ENCODE assay signal across 1 cellular context in the genomic region with DNA sequence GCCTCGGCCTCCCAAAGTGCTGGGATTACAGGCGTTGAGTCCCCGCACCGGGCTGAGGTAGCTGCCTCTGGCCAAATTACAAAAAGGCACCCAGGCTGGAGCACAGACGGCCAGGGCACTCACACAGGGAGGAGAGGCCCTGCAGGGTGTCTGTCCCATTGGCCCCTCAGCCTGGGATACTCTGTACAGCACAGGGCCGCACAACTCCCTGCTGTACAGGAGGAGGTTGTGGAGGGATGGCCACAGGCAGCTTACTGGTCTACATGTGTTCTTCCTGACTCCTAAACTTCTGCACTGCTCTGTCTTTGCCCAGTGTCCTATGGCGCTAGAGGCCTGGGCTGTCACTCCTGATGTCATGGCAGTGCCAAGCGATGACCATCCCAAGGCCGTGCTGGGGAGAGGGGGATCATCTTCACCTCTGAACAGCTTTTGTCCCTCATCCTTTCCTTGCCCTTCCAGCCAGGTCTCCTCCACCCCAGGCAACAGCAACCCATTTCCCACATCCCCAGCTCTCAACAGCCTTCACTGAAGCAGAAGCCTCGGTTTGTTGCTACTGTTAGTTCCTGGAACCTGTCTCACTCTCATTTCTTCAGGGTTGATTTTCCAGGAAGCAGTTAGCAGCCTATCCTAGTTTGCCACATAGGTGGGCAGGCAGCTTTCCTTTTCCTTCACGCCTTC.
TF ChIP-seq lines count a peak whose summit lies in the region.

No MANE protein-coding gene starts in this region.

TF ChIP-seq in HepG2, 621 proteins besides CTCF, POLR2A, EP300 and RAD21:
- TF ChIP-seq, protein P1, sequence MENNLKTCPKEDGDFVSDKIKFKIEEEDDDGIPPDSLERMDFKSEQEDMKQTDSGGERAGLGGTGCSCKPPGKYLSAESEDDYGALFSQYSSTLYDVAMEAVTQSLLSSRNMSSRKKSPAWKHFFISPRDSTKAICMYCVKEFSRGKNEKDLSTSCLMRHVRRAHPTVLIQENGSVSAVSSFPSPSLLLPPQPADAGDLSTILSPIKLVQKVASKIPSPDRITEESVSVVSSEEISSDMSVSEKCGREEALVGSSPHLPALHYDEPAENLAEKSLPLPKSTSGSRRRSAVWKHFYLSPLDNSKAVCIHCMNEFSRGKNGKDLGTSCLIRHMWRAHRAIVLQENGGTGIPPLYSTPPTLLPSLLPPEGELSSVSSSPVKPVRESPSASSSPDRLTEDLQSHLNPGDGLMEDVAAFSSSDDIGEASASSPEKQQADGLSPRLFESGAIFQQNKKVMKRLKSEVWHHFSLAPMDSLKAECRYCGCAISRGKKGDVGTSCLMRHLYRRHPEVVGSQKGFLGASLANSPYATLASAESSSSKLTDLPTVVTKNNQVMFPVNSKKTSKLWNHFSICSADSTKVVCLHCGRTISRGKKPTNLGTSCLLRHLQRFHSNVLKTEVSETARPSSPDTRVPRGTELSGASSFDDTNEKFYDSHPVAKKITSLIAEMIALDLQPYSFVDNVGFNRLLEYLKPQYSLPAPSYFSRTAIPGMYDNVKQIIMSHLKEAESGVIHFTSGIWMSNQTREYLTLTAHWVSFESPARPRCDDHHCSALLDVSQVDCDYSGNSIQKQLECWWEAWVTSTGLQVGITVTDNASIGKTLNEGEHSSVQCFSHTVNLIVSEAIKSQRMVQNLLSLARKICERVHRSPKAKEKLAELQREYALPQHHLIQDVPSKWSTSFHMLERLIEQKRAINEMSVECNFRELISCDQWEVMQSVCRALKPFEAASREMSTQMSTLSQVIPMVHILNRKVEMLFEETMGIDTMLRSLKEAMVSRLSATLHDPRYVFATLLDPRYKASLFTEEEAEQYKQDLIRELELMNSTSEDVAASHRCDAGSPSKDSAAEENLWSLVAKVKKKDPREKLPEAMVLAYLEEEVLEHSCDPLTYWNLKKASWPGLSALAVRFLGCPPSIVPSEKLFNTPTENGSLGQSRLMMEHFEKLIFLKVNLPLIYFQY (CRISPR knock-in tag; IDR thresholded peaks at IDR 0.05; ENCODE audit: borderline replicate concordance), result no peak
- TF ChIP-seq, protein P2, sequence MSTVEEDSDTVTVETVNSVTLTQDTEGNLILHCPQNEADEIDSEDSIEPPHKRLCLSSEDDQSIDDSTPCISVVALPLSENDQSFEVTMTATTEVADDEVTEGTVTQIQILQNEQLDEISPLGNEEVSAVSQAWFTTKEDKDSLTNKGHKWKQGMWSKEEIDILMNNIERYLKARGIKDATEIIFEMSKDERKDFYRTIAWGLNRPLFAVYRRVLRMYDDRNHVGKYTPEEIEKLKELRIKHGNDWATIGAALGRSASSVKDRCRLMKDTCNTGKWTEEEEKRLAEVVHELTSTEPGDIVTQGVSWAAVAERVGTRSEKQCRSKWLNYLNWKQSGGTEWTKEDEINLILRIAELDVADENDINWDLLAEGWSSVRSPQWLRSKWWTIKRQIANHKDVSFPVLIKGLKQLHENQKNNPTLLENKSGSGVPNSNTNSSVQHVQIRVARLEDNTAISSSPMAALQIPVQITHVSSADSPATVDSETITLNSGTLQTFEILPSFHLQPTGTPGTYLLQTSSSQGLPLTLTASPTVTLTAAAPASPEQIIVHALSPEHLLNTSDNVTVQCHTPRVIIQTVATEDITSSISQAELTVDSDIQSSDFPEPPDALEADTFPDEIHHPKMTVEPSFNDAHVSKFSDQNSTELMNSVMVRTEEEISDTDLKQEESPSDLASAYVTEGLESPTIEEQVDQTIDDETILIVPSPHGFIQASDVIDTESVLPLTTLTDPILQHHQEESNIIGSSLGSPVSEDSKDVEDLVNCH (CRISPR knock-in tag; IDR thresholded peaks at IDR 0.05), result no peak
- TF ChIP-seq, protein P3, sequence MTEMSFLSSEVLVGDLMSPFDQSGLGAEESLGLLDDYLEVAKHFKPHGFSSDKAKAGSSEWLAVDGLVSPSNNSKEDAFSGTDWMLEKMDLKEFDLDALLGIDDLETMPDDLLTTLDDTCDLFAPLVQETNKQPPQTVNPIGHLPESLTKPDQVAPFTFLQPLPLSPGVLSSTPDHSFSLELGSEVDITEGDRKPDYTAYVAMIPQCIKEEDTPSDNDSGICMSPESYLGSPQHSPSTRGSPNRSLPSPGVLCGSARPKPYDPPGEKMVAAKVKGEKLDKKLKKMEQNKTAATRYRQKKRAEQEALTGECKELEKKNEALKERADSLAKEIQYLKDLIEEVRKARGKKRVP (CRISPR knock-in tag; IDR thresholded peaks at IDR 0.05), result no peak
- TF ChIP-seq SYNCRIP (IDR thresholded peaks at IDR 0.05; ENCODE audit: insufficient read depth, low read depth, low read length) (no peak), LCORL (IDR thresholded peaks at IDR 0.05) (no peak), LCORL (CRISPR knock-in tag; IDR thresholded peaks at IDR 0.05) (no peak), JUND (CRISPR knock-in tag; IDR thresholded peaks at IDR 0.05) (no peak), ZNF10 (CRISPR knock-in tag; IDR thresholded peaks at IDR 0.05; ENCODE audit: borderline replicate concordance, low read depth) (no peak), TAF15 (IDR thresholded peaks at IDR 0.05; ENCODE audit: low read depth, low read length, poor library complexity, severe bottlenecking) (no peak), ZNF121 (CRISPR knock-in tag; IDR thresholded peaks at IDR 0.05) (no peak), ASH2L (IDR thresholded peaks at IDR 0.05; ENCODE audit: insufficient read length, low read depth, low read length) (no peak), RELA (CRISPR knock-in tag; IDR thresholded peaks at IDR 0.05) (no peak), FIP1L1 (IDR thresholded peaks at IDR 0.05; ENCODE audit: borderline replicate concordance, insufficient read depth, low read depth, low read length) (no peak), NFYC (CRISPR knock-in tag; IDR thresholded peaks at IDR 0.05) (no peak), NFIB (CRISPR knock-in tag; IDR thresholded peaks at IDR 0.05; ENCODE audit: borderline replicate concordance) (no peak)
- TF ChIP-seq, protein P4, sequence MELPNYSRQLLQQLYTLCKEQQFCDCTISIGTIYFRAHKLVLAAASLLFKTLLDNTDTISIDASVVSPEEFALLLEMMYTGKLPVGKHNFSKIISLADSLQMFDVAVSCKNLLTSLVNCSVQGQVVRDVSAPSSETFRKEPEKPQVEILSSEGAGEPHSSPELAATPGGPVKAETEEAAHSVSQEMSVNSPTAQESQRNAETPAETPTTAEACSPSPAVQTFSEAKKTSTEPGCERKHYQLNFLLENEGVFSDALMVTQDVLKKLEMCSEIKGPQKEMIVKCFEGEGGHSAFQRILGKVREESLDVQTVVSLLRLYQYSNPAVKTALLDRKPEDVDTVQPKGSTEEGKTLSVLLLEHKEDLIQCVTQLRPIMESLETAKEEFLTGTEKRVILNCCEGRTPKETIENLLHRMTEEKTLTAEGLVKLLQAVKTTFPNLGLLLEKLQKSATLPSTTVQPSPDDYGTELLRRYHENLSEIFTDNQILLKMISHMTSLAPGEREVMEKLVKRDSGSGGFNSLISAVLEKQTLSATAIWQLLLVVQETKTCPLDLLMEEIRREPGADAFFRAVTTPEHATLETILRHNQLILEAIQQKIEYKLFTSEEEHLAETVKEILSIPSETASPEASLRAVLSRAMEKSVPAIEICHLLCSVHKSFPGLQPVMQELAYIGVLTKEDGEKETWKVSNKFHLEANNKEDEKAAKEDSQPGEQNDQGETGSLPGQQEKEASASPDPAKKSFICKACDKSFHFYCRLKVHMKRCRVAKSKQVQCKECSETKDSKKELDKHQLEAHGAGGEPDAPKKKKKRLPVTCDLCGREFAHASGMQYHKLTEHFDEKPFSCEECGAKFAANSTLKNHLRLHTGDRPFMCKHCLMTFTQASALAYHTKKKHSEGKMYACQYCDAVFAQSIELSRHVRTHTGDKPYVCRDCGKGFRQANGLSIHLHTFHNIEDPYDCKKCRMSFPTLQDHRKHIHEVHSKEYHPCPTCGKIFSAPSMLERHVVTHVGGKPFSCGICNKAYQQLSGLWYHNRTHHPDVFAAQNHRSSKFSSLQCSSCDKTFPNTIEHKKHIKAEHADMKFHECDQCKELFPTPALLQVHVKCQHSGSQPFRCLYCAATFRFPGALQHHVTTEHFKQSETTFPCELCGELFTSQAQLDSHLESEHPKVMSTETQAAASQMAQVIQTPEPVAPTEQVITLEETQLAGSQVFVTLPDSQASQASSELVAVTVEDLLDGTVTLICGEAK (IDR thresholded peaks at IDR 0.05), result no peak
- TF ChIP-seq, protein P4 (CRISPR knock-in tag; IDR thresholded peaks at IDR 0.05), result no peak
- TF ChIP-seq, protein P5, sequence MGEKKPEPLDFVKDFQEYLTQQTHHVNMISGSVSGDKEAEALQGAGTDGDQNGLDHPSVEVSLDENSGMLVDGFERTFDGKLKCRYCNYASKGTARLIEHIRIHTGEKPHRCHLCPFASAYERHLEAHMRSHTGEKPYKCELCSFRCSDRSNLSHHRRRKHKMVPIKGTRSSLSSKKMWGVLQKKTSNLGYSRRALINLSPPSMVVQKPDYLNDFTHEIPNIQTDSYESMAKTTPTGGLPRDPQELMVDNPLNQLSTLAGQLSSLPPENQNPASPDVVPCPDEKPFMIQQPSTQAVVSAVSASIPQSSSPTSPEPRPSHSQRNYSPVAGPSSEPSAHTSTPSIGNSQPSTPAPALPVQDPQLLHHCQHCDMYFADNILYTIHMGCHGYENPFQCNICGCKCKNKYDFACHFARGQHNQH (CRISPR knock-in tag; IDR thresholded peaks at IDR 0.05), result no peak
